14 cellular contexts compared by ENCODE assay signal in the genomic region with DNA sequence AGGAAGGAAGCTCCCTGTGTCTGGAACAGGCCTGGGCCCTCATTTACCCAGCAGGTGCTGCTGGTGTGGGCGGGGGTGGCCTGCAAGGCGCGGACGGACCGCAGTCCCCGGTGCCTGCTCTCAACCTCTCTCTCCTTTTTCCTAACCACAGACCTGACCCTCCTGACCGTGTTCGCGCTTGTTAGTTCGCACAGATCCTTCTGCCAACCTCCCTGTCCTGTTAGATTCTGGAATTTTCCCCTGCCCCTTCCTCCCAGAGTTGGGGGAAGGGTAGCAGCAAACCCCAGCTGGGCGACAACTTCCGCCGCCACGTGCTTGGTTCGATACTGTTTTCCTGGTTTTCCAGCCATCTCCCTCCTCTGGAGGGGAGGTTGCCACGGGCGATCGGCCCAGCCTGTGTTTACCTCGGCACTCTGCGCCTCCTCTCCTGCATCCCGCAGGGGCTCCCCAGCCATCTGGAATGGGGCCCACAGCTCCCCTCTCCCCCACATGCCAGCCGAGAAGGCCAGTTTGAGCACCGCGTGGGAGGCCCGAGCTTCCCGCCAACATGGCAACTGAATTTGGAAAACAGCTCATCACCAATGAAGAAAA.
DNase-seq lines count a peak whose midpoint lies in the region; ATAC-seq and TF ChIP-seq lines count a peak whose summit lies in the region.
"Had no signal": no experiment of that assay in that cellular context is flagged by ENCODE, and none has a peak within 500 bp of the region (broad histone marks: within the 10 kb centered on the region; RNA-seq: fewer than 3 reads in every experiment).

No MANE protein-coding gene starts in this region.

- H3K4me1 Mint-ChIP-seq in CD14-positive monocyte = peaks cover 3% of the 10 kb centered on the region
- H3K4me1 Mint-ChIP-seq in WTC11 = peaks cover 57% of the 10 kb centered on the region
- H3K4me1 Mint-ChIP-seq in activated naive CD8-positive, alpha-beta T cell treated with anti-CD3 and anti-CD28 coated beads for 36 hours = peaks cover 3% of the 10 kb centered on the region

- H3K4me3 Mint-ChIP-seq in CD14-positive monocyte (peak overlapping the region in 1 of 2 donors; percentile 65), WTC11 (no peak overlapping the region)
- H3K4me3 Mint-ChIP-seq in activated naive CD8-positive, alpha-beta T cell treated with anti-CD3 and anti-CD28 coated beads for 36 hours = no peak overlapping the region
- H3K4me3 Mint-ChIP-seq: activated CD4-positive, alpha-beta T cell treated with anti-CD3 and anti-CD28 coated beads, Interleukin-2, amount 10 ng/mL, durations not matched to agents 24 days and 14 days; CD4-positive, alpha-beta T cell; stimulated activated naive CD8-positive, alpha-beta T cell treated with anti-CD3 and anti-CD28 coated beads, Interleukin-15, Interleukin-2, amounts not matched to agents 100 ng/mL and 50 ng/mL, for 24 hours had no signal

- peaks cover 0 to 9% (median 2%) of the 10 kb centered on the region in 7 donors for H3K9me3 Mint-ChIP-seq in CD14-positive monocyte
- H3K9me3 Mint-ChIP-seq in WTC11 = no peaks in the 10 kb centered on the region
- H3K9me3 Mint-ChIP-seq in activated naive CD8-positive, alpha-beta T cell treated with anti-CD3 and anti-CD28 coated beads for 36 hours = no peaks in the 10 kb centered on the region
- H3K9me3 Mint-ChIP-seq: activated CD4-positive, alpha-beta T cell treated with anti-CD3 and anti-CD28 coated beads, Interleukin-2, amount 10 ng/mL, durations not matched to agents 24 days and 14 days; CD4-positive, alpha-beta T cell; stimulated activated naive CD8-positive, alpha-beta T cell treated with anti-CD3 and anti-CD28 coated beads, Interleukin-15, Interleukin-2, amounts not matched to agents 100 ng/mL and 50 ng/mL, for 24 hours had no signal

- DNase-seq in CD14-positive monocyte (ENCODE audit: low spot score) = peak; percentile 29
- peak; percentile 3 for DNase-seq in GM10266 (ENCODE audit: extremely low spot score)
- DNase-seq in WTC11 (ENCODE audit: low spot score) = no peak
- DNase-seq in mesenteric fat pad (ENCODE audit: low spot score) = peak; percentile 83
- DNase-seq in activated naive CD8-positive, alpha-beta T cell treated with anti-CD3 and anti-CD28 coated beads for 36 hours = no peak
- no peak for DNase-seq in H4 (ENCODE audit: low spot score)
- DNase-seq: activated CD4-positive, alpha-beta T cell treated with anti-CD3 and anti-CD28 coated beads, Interleukin-2, amount 10 ng/mL, durations not matched to agents 24 days and 14 days; activated gamma-delta T cell; midbrain; MV-4-11; stimulated activated CD4-positive, alpha-beta T cell treated with anti-CD3 and anti-CD28 coated beads, Interleukin-4, amount 100 ng/mL, for 24 hours had no signal

- H3K36me3 Mint-ChIP-seq in CD14-positive monocyte (no peaks in the 10 kb centered on the region), WTC11 (no peaks in the 10 kb centered on the region)
- no peaks in the 10 kb centered on the region for H3K36me3 Mint-ChIP-seq in activated naive CD8-positive, alpha-beta T cell treated with anti-CD3 and anti-CD28 coated beads for 36 hours

- H3K27ac Mint-ChIP-seq in CD14-positive monocyte (no peak overlapping the region), WTC11 (no peak overlapping the region)
- H3K27ac Mint-ChIP-seq in activated naive CD8-positive, alpha-beta T cell treated with anti-CD3 and anti-CD28 coated beads for 36 hours = no peak overlapping the region
- H3K27ac Mint-ChIP-seq: activated CD4-positive, alpha-beta T cell treated with anti-CD3 and anti-CD28 coated beads, Interleukin-2, amount 10 ng/mL, durations not matched to agents 24 days and 14 days; CD4-positive, alpha-beta T cell; stimulated activated naive CD8-positive, alpha-beta T cell treated with anti-CD3 and anti-CD28 coated beads, Interleukin-15, Interleukin-2, amounts not matched to agents 100 ng/mL and 50 ng/mL, for 24 hours had no signal

- ATAC-seq in WTC11 (peak; percentile 27), GM21717 (IDR thresholded peaks at IDR 0.05; ENCODE audit: unreplicated experiment) (no peak)

- TF ChIP-seq CTCF in CD14-positive monocyte (IDR thresholded peaks at IDR 0.05) (no peak), GM10266 (IDR thresholded peaks at IDR 0.05; ENCODE audit: control insufficient read depth, insufficient read depth, low read depth, missing control alignments) (no peak), WTC11 (IDR thresholded peaks at IDR 0.05) (no peak)

- H3K27me3 Mint-ChIP-seq in CD14-positive monocyte (ENCODE audit: low read depth in 3 of 3) = peaks cover 61 to 81% (median 72%) of the 10 kb centered on the region in 3 donors
- peaks cover 42% of the 10 kb centered on the region for H3K27me3 Mint-ChIP-seq in WTC11 (ENCODE audit: low read depth)
- peaks cover 82% of the 10 kb centered on the region for H3K27me3 Mint-ChIP-seq in activated naive CD8-positive, alpha-beta T cell treated with anti-CD3 and anti-CD28 coated beads for 36 hours

- POLR2A ChIA-PET in WTC11 (lab: Charles Lee) = interaction anchor here (0.7 to 1.4 kb wide), 3 partner anchors 45 to 267 kb away, joined by 3 to 4 read pairs (median 3); a partner anchor contains a TSS

- intact Hi-C loops in CD14-positive monocyte (cut with micrococcal nuclease) = no loop called here

- CTCF ChIA-PET in WTC11 (lab: Charles Lee) = interaction anchor here (0.6 to 7.0 kb wide), 9 partner anchors 10 to 131 kb away, joined by 3 to 54 read pairs (median 3); no protein-coding TSS in a partner anchor

TF ChIP-seq in WTC11, 78 proteins besides CTCF, POLR2A, EP300 and RAD21 (continues in another document):
- TF ChIP-seq ZNF121 (CRISPR knock-in tag; IDR thresholded peaks at IDR 0.05) (no peak), TEAD1 (CRISPR knock-in tag; IDR thresholded peaks at IDR 0.05) (0 out of 2 replicates have a peak, but pooled peaks have one; percentile 64), RORB (CRISPR knock-in tag; IDR thresholded peaks at IDR 0.05) (no peak), JUN (CRISPR knock-in tag; IDR thresholded peaks at IDR 0.05) (no peak), EMX1 (CRISPR knock-in tag; IDR thresholded peaks at IDR 0.05) (no peak), PRRX2 (CRISPR knock-in tag; IDR thresholded peaks at IDR 0.05) (no peak), FOXJ3 (CRISPR knock-in tag; IDR thresholded peaks at IDR 0.05; ENCODE audit: borderline replicate concordance) (no peak), NFYB (CRISPR knock-in tag; conservative IDR thresholded peaks at IDR 0.05; ENCODE audit: low read depth) (no peak), NR1H2 (CRISPR knock-in tag; IDR thresholded peaks at IDR 0.05) (no peak), ETV6 (CRISPR knock-in tag; IDR thresholded peaks at IDR 0.05) (no peak), SOX15 (CRISPR knock-in tag; IDR thresholded peaks at IDR 0.05) (no peak), ZNF138 (CRISPR knock-in tag; conservative IDR thresholded peaks at IDR 0.05) (no peak; the same call in 1 of the 2 replicates), SMAD3 (CRISPR knock-in tag; IDR thresholded peaks at IDR 0.05; ENCODE audit: borderline replicate concordance) (no peak), ZBTB21 (CRISPR knock-in tag; IDR thresholded peaks at IDR 0.05; ENCODE audit: borderline replicate concordance) (no peak), ZNF423 (CRISPR knock-in tag; IDR thresholded peaks at IDR 0.05) (no peak), NFE2L1 (CRISPR knock-in tag; IDR thresholded peaks at IDR 0.05) (peak; percentile 63; the same call in 1 of the 2 replicates)
- TF ChIP-seq, protein P1, sequence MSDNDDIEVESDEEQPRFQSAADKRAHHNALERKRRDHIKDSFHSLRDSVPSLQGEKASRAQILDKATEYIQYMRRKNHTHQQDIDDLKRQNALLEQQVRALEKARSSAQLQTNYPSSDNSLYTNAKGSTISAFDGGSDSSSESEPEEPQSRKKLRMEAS (CRISPR knock-in tag; IDR thresholded peaks at IDR 0.05) = peak; percentile 98
- TF ChIP-seq, protein P2, sequence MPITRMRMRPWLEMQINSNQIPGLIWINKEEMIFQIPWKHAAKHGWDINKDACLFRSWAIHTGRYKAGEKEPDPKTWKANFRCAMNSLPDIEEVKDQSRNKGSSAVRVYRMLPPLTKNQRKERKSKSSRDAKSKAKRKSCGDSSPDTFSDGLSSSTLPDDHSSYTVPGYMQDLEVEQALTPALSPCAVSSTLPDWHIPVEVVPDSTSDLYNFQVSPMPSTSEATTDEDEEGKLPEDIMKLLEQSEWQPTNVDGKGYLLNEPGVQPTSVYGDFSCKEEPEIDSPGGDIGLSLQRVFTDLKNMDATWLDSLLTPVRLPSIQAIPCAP (CRISPR knock-in tag; IDR thresholded peaks at IDR 0.05) = no peak
- TF ChIP-seq, protein P3, sequence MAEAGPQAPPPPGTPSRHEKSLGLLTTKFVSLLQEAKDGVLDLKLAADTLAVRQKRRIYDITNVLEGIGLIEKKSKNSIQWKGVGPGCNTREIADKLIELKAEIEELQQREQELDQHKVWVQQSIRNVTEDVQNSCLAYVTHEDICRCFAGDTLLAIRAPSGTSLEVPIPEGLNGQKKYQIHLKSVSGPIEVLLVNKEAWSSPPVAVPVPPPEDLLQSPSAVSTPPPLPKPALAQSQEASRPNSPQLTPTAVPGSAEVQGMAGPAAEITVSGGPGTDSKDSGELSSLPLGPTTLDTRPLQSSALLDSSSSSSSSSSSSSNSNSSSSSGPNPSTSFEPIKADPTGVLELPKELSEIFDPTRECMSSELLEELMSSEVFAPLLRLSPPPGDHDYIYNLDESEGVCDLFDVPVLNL (CRISPR knock-in tag; IDR thresholded peaks at IDR 0.05; ENCODE audit: borderline replicate concordance, low read depth) = no peak

Comparison
In these comparisons a context has a peak if more than half of its experiments do, and no peak if none do; other contexts are left out.
1. DNase-seq: peak in CD14-positive monocyte (single experiment), GM10266 (single experiment) and mesenteric fat pad (single experiment); none in WTC11 (single experiment), activated naive CD8-positive, alpha-beta T cell treated with anti-CD3 and anti-CD28 coated beads for 36 hours (single experiment) and H4 (single experiment).